In genomic region chr3:53493997-53494791, GRCh38 we compare ENCODE assay signal across 8 cellular contexts. TPM values are rescaled to one million over a fixed set of nuclear protein-coding genes. Genes with fewer than 3 reads are reported as not detected.
DNase-seq lines count a peak whose midpoint lies in the region; ATAC-seq lines count a peak whose summit lies in the region.

Gene CACNA1D (plus strand): TSS chr3:53494611. CDS start chr3:53495167, 556 bp downstream.

- intact Hi-C loops in left colon (cut with DNase I, micrococcal nuclease), result no loop called here

- ATAC-seq in left colon, result peak; percentile 89
- ATAC-seq in stimulated activated naive CD8-positive, alpha-beta T cell treated with anti-CD3 and anti-CD28 coated beads, Interleukin-15, Interleukin-2, amounts not matched to agents 100 U/mL and 50 U/mL, for 24 hours, result peak; percentile 36
- no peak for ATAC-seq in HG03196 (IDR thresholded peaks at IDR 0.05; ENCODE audit: unreplicated experiment)
- ATAC-seq in HG03095 (IDR thresholded peaks at IDR 0.05; ENCODE audit: unreplicated experiment), result no peak

- DNase-seq in DMS79 treated with DMSO at 0.1 percent for 48 hours (lab: John Stamatoyannopoulos, UW), result peak; percentile 7
- no peak for DNase-seq in DMS79 (lab: John Stamatoyannopoulos, UW)
- peak; percentile 13 to 23 for DNase-seq in NCI-H1930 (lab: John Stamatoyannopoulos, UW)
- peak; percentile 72 to 77 for DNase-seq in T47D (ENCODE audit: low read depth in 1 of 2, low spot score in 1 of 2)
- peak; percentile 80 to 87 for DNase-seq in left colon
- peak; percentile 21 for DNase-seq in stimulated activated naive CD8-positive, alpha-beta T cell treated with anti-CD3 and anti-CD28 coated beads, Interleukin-15, Interleukin-2, amounts not matched to agents 100 U/mL and 50 U/mL, for 24 hours

- in situ Hi-C loops in T47D (cut with HindIII; ENCODE audit: low pct_unique_long_range_greater_than_20kb, low sequenced_read_pairs), result no loop called here

RNA-seq across cellular contexts. Expression of gene CACNA1D, which starts in this region (rescaled TPM):
- 10 to 100 TPM; 19.3 to 20.6 TPM for total RNA-seq in left colon

Comparison
In these comparisons a context has a peak if more than half of its experiments do, and no peak if none do; other contexts are left out.
1. ATAC-seq: peak in left colon (single experiment) and stimulated activated naive CD8-positive, alpha-beta T cell treated with anti-CD3 and anti-CD28 coated beads, Interleukin-15, Interleukin-2, amounts not matched to agents 100 U/mL and 50 U/mL, for 24 hours (single experiment); none in HG03196 (single experiment) and HG03095 (single experiment).